Comparison of ENCODE assay signal across 15 cellular contexts in genomic region chr2:96108578-96109561, GRCh38. TPM values are rescaled to one million over a fixed set of nuclear protein-coding genes. Genes with fewer than 3 reads are reported as not detected.
DNase-seq lines count a peak whose midpoint lies in the region; ATAC-seq and TF ChIP-seq lines count a peak whose summit lies in the region.
"Had no signal": no experiment of that assay in that cellular context is flagged by ENCODE, and none has a peak within 500 bp of the region (broad histone marks: within the 10 kb centered on the region; RNA-seq: fewer than 3 reads in every experiment).

No MANE protein-coding gene starts in this region.

- no peak overlapping the region for H4K5ac ChIP-seq in mesendoderm (ENCODE audit: low read length)

- H2BK15ac ChIP-seq in mesendoderm (replicated peaks; ENCODE audit: low read depth): no peak overlapping the region

- no peaks in the 10 kb centered on the region for H3K36me3 Mint-ChIP-seq in natural killer cell treated with Interleukin-12 subunit alpha and Interleukin-12 subunit beta and Interleukin-15 and Interleukin-18, amount 100 ng/mL, for 72 hours
- H3K36me3 Mint-ChIP-seq in natural killer cell: no peaks in the 10 kb centered on the region

- no peak overlapping the region for H3K23ac ChIP-seq in mesendoderm (ENCODE audit: low read length)

- H2BK120ac ChIP-seq in mesendoderm (ENCODE audit: low read depth, low read length): no peak overlapping the region

- no peak overlapping the region for H3K4me2 ChIP-seq in mesendoderm (ENCODE audit: low read length)

- H3K4me1 Mint-ChIP-seq in natural killer cell treated with Interleukin-12 subunit alpha and Interleukin-12 subunit beta and Interleukin-15 and Interleukin-18, amount 100 ng/mL, for 72 hours (ENCODE audit: low read depth in 2 of 2): no peaks in the 10 kb centered on the region
- H3K4me1 Mint-ChIP-seq in natural killer cell: no peaks in the 10 kb centered on the region
- H3K4me1 Mint-ChIP-seq: activated T-helper 17 cell treated with anti-CD3 and anti-CD28 coated beads, Interleukin-2, amount 50 U/mL, for 72 hours had no signal

- peak overlapping the region; percentile 49 for H3K56ac ChIP-seq in mesendoderm (ENCODE audit: low read length)

- intact Hi-C loops in natural killer cell (cut with micrococcal nuclease) (no loop called here), prostate gland (cut with DNase I) (no loop called here)

- no peak overlapping the region for H3K4ac ChIP-seq in mesendoderm (ENCODE audit: low read depth, low read length)

- no peak overlapping the region for H3K4me3 Mint-ChIP-seq in natural killer cell treated with Interleukin-12 subunit alpha and Interleukin-12 subunit beta and Interleukin-15 and Interleukin-18, amount 100 ng/mL, for 72 hours
- H3K4me3 Mint-ChIP-seq in natural killer cell: no peak overlapping the region
- H3K4me3 Mint-ChIP-seq: activated T-helper 17 cell treated with anti-CD3 and anti-CD28 coated beads, Interleukin-2, amount 50 U/mL, for 72 hours had no signal

- H3K27ac ChIP-seq in mesendoderm (ENCODE audit: low read depth, low read length) (no peak overlapping the region), prostate gland (peak overlapping the region in 1 of 2 donors; percentile 38)
- H3K27ac ChIP-seq: colonic mucosa had no signal

- H3K9me3 ChIP-seq in prostate gland: no peaks in the 10 kb centered on the region
- H3K9me3 ChIP-seq: colonic mucosa had no signal

- WGBS in mesendoderm (ENCODE audit: extremely low coverage, insufficient coverage, low lambda C conversion rate): no CpG with 5 or more reads among the region's 19 CpGs
- 53% methylated on average over 18 of the region's 19 CpGs for WGBS in prostate gland

- no peaks in the 10 kb centered on the region for H3K79me2 ChIP-seq in mesendoderm (ENCODE audit: control insufficient read depth, insufficient read depth, low read length)

- H3K36me3 ChIP-seq in mesendoderm (ENCODE audit: control insufficient read depth, insufficient read depth, low read length) (no peaks in the 10 kb centered on the region), prostate gland (no peaks in the 10 kb centered on the region)
- H3K36me3 ChIP-seq: colonic mucosa had no signal

- peak overlapping the region; percentile 13 for H3K18ac ChIP-seq in mesendoderm (ENCODE audit: low read length)

- H3K27ac Mint-ChIP-seq in natural killer cell treated with Interleukin-12 subunit alpha and Interleukin-12 subunit beta and Interleukin-15 and Interleukin-18, amount 100 ng/mL, for 72 hours: no peak overlapping the region
- no peak overlapping the region for H3K27ac Mint-ChIP-seq in natural killer cell
- H3K27ac Mint-ChIP-seq: activated T-helper 17 cell treated with anti-CD3 and anti-CD28 coated beads, Interleukin-2, amount 50 U/mL, for 72 hours had no signal

- H3K79me1 ChIP-seq in mesendoderm (ENCODE audit: low read length): no peaks in the 10 kb centered on the region

- H3K4me1 ChIP-seq in mesendoderm (ENCODE audit: control insufficient read depth, low read depth, low read length) (peaks cover 7% of the 10 kb centered on the region), prostate gland (replicated peaks) (no peaks in the 10 kb centered on the region)
- H3K4me1 ChIP-seq: colonic mucosa had no signal

- H3K27me3 Mint-ChIP-seq in natural killer cell treated with Interleukin-12 subunit alpha and Interleukin-12 subunit beta and Interleukin-15 and Interleukin-18, amount 100 ng/mL, for 72 hours: no peaks in the 10 kb centered on the region
- H3K27me3 Mint-ChIP-seq in natural killer cell (ENCODE audit: low read depth in 2 of 2): peaks cover 0 to 3% of the 10 kb centered on the region in 2 donors
- H3K27me3 Mint-ChIP-seq: activated T-helper 17 cell treated with anti-CD3 and anti-CD28 coated beads, Interleukin-2, amount 50 U/mL, for 72 hours had no signal

- ATAC-seq in natural killer cell treated with Interleukin-12 subunit alpha and Interleukin-12 subunit beta and Interleukin-15 and Interleukin-18, amount 100 ng/mL, for 72 hours: no peak
- ATAC-seq in natural killer cell (no peak), HG03457 (IDR thresholded peaks at IDR 0.05; ENCODE audit: unreplicated experiment) (no peak)
- ATAC-seq: activated T-helper 17 cell treated with anti-CD3 and anti-CD28 coated beads, Interleukin-2, amount 50 U/mL, for 72 hours; HCT116 had no signal

- TF ChIP-seq CTCF in natural killer cell (IDR thresholded peaks at IDR 0.05): no peak
- TF ChIP-seq CTCF in fibroblast of mammary gland (conservative IDR thresholded peaks at IDR 0.05; ENCODE audit: control insufficient read depth, insufficient read depth, low read depth, low read length): no peak
- TF ChIP-seq CTCF in prostate gland (IDR thresholded peaks at IDR 0.05): no peak

- no peaks in the 10 kb centered on the region for H3K9me3 Mint-ChIP-seq in natural killer cell treated with Interleukin-12 subunit alpha and Interleukin-12 subunit beta and Interleukin-15 and Interleukin-18, amount 100 ng/mL, for 72 hours
- peaks cover 0 to 3% of the 10 kb centered on the region in 2 donors for H3K9me3 Mint-ChIP-seq in natural killer cell
- H3K9me3 Mint-ChIP-seq: activated T-helper 17 cell treated with anti-CD3 and anti-CD28 coated beads, Interleukin-2, amount 50 U/mL, for 72 hours had no signal

- H3K9ac ChIP-seq in mesendoderm (ENCODE audit: low read length): peak overlapping the region; percentile 27

- no peak overlapping the region for H3K4me3 ChIP-seq in fibroblast of mammary gland (ENCODE audit: control insufficient read depth, low read depth, low read length)
- H3K4me3 ChIP-seq in mesendoderm (ENCODE audit: low read length): no peak overlapping the region
- no peak overlapping the region for H3K4me3 ChIP-seq in prostate gland
- H3K4me3 ChIP-seq: colonic mucosa had no signal

- TF ChIP-seq POLR2A in prostate gland (IDR thresholded peaks at IDR 0.05): no peak

- H2AK5ac ChIP-seq in mesendoderm (ENCODE audit: low read length): no peak overlapping the region

- peak; percentile 58 for DNase-seq in natural killer cell treated with Interleukin-12 subunit alpha and Interleukin-12 subunit beta and Interleukin-15 and Interleukin-18, amount 100 ng/mL, for 72 hours (ENCODE audit: low spot score)
- DNase-seq in natural killer cell (no peak), fibroblast of mammary gland (ENCODE audit: low read depth) (peak; percentile 6), mesendoderm (peak; percentile 63), activated gamma-delta T cell treated with Interleukin-2 at 50 U/mL for 16 hours (no peak), prostate gland (ENCODE audit: low spot score) (no peak), amygdala (lab: John Stamatoyannopoulos, UW) (no peak)
- DNase-seq: colonic mucosa; foreskin melanocyte; stimulated activated CD4-positive, alpha-beta T cell treated with anti-CD3 and anti-CD28 coated beads, Interleukin-15, amount 100 ng/mL, for 24 hours; stimulated activated naive CD4-positive, alpha-beta T cell had no signal

- no peak overlapping the region for H4K8ac ChIP-seq in mesendoderm (ENCODE audit: low read depth, low read length)

- no peak overlapping the region for H2BK5ac ChIP-seq in mesendoderm (ENCODE audit: low read length)

- H3K27me3 ChIP-seq in mesendoderm (ENCODE audit: insufficient read depth, low read length, poor library complexity) (no peaks in the 10 kb centered on the region), prostate gland (replicated peaks; ENCODE audit: insufficient read depth) (no peaks in the 10 kb centered on the region)
- H3K27me3 ChIP-seq: colonic mucosa had no signal

RNA-seq across cellular contexts. Expression of gene ADRA2B, which starts 7.5 kb away (rescaled TPM):
- total RNA-seq in natural killer cell treated with Interleukin-12 subunit alpha and Interleukin-12 subunit beta and Interleukin-15 and Interleukin-18, amount 100 ng/mL, for 72 hours: not detected
- 1 to 10 TPM in 1 of 3 donors, under 1 TPM in 2; 0.18 to 1.3 (median 0.38) TPM for total RNA-seq in natural killer cell
- 0.51 TPM for polyA plus RNA-seq in mesendoderm (2013, experiment 1 of 2)
- 0.59 TPM for polyA plus RNA-seq in mesendoderm (2013, experiment 2 of 2)
- total RNA-seq in prostate gland: 1 to 10 TPM in 1 of 2 donors, under 1 TPM in 1; 0.23 to 5.0 TPM

RNA-seq across cellular contexts. Expression of gene ASTL, which starts 29.4 kb away (rescaled TPM):
- total RNA-seq in natural killer cell treated with Interleukin-12 subunit alpha and Interleukin-12 subunit beta and Interleukin-15 and Interleukin-18, amount 100 ng/mL, for 72 hours: under 1 TPM in 1 of 2 donors, not detected in 1; 0.92 TPM
- total RNA-seq in natural killer cell (10 to 100 TPM in 1 of 3 donors, 1 to 10 TPM in 2; 5.5 to 11.3 (median 8.8) TPM), prostate gland (under 1 TPM in 1 of 2 donors, not detected in 1; 0.57 TPM)
- 0.07 TPM for polyA plus RNA-seq in mesendoderm (2013, experiment 1 of 2)
- not detected for polyA plus RNA-seq in mesendoderm (2013, experiment 2 of 2)
- total RNA-seq: mucosa of gallbladder had no signal

RNA-seq across cellular contexts. Expression of gene DUSP2, which starts 36.4 kb away (rescaled TPM):
- total RNA-seq in natural killer cell treated with Interleukin-12 subunit alpha and Interleukin-12 subunit beta and Interleukin-15 and Interleukin-18, amount 100 ng/mL, for 72 hours: 10 to 100 TPM; 30.9 to 52.0 TPM
- total RNA-seq in natural killer cell (100 to 1,000 TPM; 300 to 564 (median 432) TPM), prostate gland (10 to 100 TPM in 1 of 2 donors, 1 to 10 TPM in 1; 5.2 to 45.7 TPM)
- 6.8 TPM for polyA plus RNA-seq in mesendoderm (2013, experiment 1 of 2)
- 6.7 TPM for polyA plus RNA-seq in mesendoderm (2013, experiment 2 of 2)

Comparison
In these comparisons a context has a peak if more than half of its experiments do, and no peak if none do; other contexts are left out.
1. DNase-seq: peak in natural killer cell treated with Interleukin-12 subunit alpha and Interleukin-12 subunit beta and Interleukin-15 and Interleukin-18, amount 100 ng/mL, for 72 hours (single experiment), fibroblast of mammary gland (single experiment) and mesendoderm (single experiment); none in natural killer cell (single experiment), activated gamma-delta T cell treated with Interleukin-2 at 50 U/mL for 16 hours (single experiment), prostate gland (single experiment) and amygdala (0 of 56).
2. RNA of gene DUSP2, which starts 36.4 kb away (total RNA-seq): 300 to 564 TPM in natural killer cell; 30.9 to 52.0 TPM in natural killer cell treated with Interleukin-12 subunit alpha and Interleukin-12 subunit beta and Interleukin-15 and Interleukin-18, amount 100 ng/mL, for 72 hours and 5.2 to 45.7 TPM in prostate gland; every median in the first group is over 4 times any median in the second.